In the genomic region with DNA sequence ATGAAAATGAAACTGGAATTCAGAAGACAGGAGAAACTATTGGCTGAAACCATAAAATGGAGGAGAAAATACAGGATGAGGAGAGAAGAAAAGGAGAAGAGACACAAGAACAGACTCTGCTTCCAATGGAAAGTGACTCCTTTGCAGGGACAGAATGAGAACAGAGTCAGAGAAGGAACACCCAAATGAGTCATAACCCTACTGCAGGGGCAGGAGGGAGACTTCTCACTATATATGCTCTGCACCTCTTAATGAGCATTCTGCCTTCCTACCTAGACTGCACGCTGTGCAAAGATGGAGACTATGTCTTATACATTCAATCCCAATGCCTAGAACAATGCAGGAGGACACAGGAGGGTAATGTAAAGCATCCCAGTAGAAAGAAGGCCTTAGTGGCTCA, we compare ENCODE assay signal across 1 cellular context.
TF ChIP-seq lines count a peak whose summit lies in the region.

No MANE protein-coding gene starts in this region.

TF ChIP-seq in IMR-90, 13 proteins besides CTCF, POLR2A, EP300 and RAD21:
- TF ChIP-seq, protein P1, sequence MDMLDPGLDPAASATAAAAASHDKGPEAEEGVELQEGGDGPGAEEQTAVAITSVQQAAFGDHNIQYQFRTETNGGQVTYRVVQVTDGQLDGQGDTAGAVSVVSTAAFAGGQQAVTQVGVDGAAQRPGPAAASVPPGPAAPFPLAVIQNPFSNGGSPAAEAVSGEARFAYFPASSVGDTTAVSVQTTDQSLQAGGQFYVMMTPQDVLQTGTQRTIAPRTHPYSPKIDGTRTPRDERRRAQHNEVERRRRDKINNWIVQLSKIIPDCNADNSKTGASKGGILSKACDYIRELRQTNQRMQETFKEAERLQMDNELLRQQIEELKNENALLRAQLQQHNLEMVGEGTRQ (IDR thresholded peaks at IDR 0.05; ENCODE audit: low read depth, low read length) = no peak
- no peak for TF ChIP-seq CEBPB (IDR thresholded peaks at IDR 0.05; ENCODE audit: low read depth, low read length)
- TF ChIP-seq RCOR1 (IDR thresholded peaks at IDR 0.05; ENCODE audit: insufficient replicate concordance, low read length) = no peak
- TF ChIP-seq NFE2L2 (IDR thresholded peaks at IDR 0.05; ENCODE audit: low read depth, low read length) = no peak
- no peak for TF ChIP-seq CHD1 (IDR thresholded peaks at IDR 0.05; ENCODE audit: low read depth, low read length)
- TF ChIP-seq MAZ (IDR thresholded peaks at IDR 0.05; ENCODE audit: borderline replicate concordance, low read depth, low read length) = no peak
- TF ChIP-seq MXI1 (IDR thresholded peaks at IDR 0.05; ENCODE audit: borderline replicate concordance, low read depth, low read length) = no peak
- TF ChIP-seq BHLHE40 (IDR thresholded peaks at IDR 0.05; ENCODE audit: low read depth, low read length) = no peak
- no peak for TF ChIP-seq RFX5 (IDR thresholded peaks at IDR 0.05; ENCODE audit: low read depth, low read length)
- no peak for TF ChIP-seq SMC3 (IDR thresholded peaks at IDR 0.05; ENCODE audit: low read depth, low read length)
- TF ChIP-seq, protein P2, sequence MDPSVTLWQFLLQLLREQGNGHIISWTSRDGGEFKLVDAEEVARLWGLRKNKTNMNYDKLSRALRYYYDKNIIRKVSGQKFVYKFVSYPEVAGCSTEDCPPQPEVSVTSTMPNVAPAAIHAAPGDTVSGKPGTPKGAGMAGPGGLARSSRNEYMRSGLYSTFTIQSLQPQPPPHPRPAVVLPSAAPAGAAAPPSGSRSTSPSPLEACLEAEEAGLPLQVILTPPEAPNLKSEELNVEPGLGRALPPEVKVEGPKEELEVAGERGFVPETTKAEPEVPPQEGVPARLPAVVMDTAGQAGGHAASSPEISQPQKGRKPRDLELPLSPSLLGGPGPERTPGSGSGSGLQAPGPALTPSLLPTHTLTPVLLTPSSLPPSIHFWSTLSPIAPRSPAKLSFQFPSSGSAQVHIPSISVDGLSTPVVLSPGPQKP (IDR thresholded peaks at IDR 0.05; ENCODE audit: borderline replicate concordance, low read depth, low read length) = no peak
- TF ChIP-seq FOS (IDR thresholded peaks at IDR 0.05; ENCODE audit: low read depth, low read length) = no peak
- no peak for TF ChIP-seq MAFK (IDR thresholded peaks at IDR 0.05; ENCODE audit: low read depth, low read length)
TF ChIP-seq in IMR-90: peak in this region for 0.
